Comparison of ENCODE assay signal across 29 cellular contexts in the genomic region with DNA sequence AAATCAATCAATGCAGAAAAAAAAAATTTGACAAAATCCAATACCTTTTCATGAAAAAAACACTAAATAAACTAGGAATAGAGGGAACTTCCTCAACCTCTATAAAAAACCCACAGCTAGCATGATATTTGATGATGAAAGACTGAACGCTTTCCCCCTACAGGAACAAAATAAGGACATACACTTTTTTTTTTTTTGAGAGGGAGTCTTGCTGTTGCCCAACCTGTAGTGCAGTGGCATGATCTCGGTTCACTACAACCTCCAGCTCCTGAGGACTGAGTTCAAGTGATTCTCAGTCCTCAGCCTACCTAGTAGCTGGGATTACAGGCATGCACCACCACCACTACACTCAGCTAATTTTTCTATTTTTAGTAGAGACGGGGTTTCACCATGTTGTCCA. TPM values are rescaled to one million over a fixed set of nuclear protein-coding genes. Genes with fewer than 3 reads are reported as not detected.
A peak's percentile ranks its signal among the peaks of the same experiment; 100 is the strongest.
DNase-seq lines count a peak whose midpoint lies in the region; ATAC-seq and TF ChIP-seq lines count a peak whose summit lies in the region.
"Had no signal": no experiment of that assay in that cellular context is flagged by ENCODE, and none has a peak within 500 bp of the region (broad histone marks: within the 10 kb centered on the region; RNA-seq: fewer than 3 reads in every experiment).

No MANE protein-coding gene starts in this region.

- H3K27me3 Mint-ChIP-seq in CD14-positive monocyte (ENCODE audit: low read depth in 3 of 3) = no peaks in the 10 kb centered on the region
- H3K27me3 Mint-ChIP-seq in CD8-positive, alpha-beta memory T cell = no peaks in the 10 kb centered on the region
- H3K27me3 Mint-ChIP-seq in activated T-helper 17 cell treated with anti-CD3 and anti-CD28 coated beads, Interleukin-2, amount 50 U/mL, for 72 hours = no peaks in the 10 kb centered on the region
- H3K27me3 Mint-ChIP-seq: activated CD4-positive, alpha-beta memory T cell treated with anti-CD3 and anti-CD28 coated beads, Interleukin-2, amount 10 ng/mL, durations not matched to agents 7 days and 5 days had no signal

- no peaks in the 10 kb centered on the region for H3K4me1 ChIP-seq in CD8-positive, alpha-beta memory T cell (ENCODE audit: insufficient read depth, low read length)
- H3K4me1 ChIP-seq in A673 (ENCODE audit: insufficient read depth, low read length, poor library complexity, severe bottlenecking) = no peaks in the 10 kb centered on the region
- H3K4me1 ChIP-seq: gastrocnemius medialis, SJCRH30, transverse colon had no signal

- TF ChIP-seq CTCF in CD14-positive monocyte (IDR thresholded peaks at IDR 0.05) (peak; percentile 27), A673 (conservative IDR thresholded peaks at IDR 0.05; ENCODE audit: low read depth, low read length) (no peak), WERI-Rb-1 (IDR thresholded peaks at IDR 0.05; ENCODE audit: low read depth, low read length) (no peak)

- no peak for ATAC-seq in activated T-helper 17 cell treated with anti-CD3 and anti-CD28 coated beads, Interleukin-2, amount 50 U/mL, for 72 hours (replicated peaks)
- ATAC-seq: activated T-cell treated with anti-CD3 and anti-CD28 coated beads, Interleukin-2, amount 50 U/mL, for 4 hours; esophagus mucosa; gastrocnemius medialis; GM12878; HCT116 had no signal

- H3K4me3 Mint-ChIP-seq in CD14-positive monocyte = peak overlapping the region in 1 of 2 donors; percentile 60
- no peak overlapping the region for H3K4me3 Mint-ChIP-seq in CD8-positive, alpha-beta memory T cell
- no peak overlapping the region for H3K4me3 Mint-ChIP-seq in activated T-helper 17 cell treated with anti-CD3 and anti-CD28 coated beads, Interleukin-2, amount 50 U/mL, for 72 hours
- H3K4me3 Mint-ChIP-seq: activated CD4-positive, alpha-beta memory T cell treated with anti-CD3 and anti-CD28 coated beads, Interleukin-2, amount 10 ng/mL, durations not matched to agents 7 days and 5 days; activated T-cell treated with anti-CD3 and anti-CD28 coated beads, Interleukin-2, amount 50 U/mL, for 4 hours had no signal

- no peaks in the 10 kb centered on the region for H3K27me3 ChIP-seq in CD8-positive, alpha-beta memory T cell (ENCODE audit: insufficient read depth, low read length, poor library complexity, severe bottlenecking)
- H3K27me3 ChIP-seq in A673 (replicated peaks; ENCODE audit: insufficient read depth, low read depth, low read length, poor library complexity) (no peaks in the 10 kb centered on the region), WERI-Rb-1 (ENCODE audit: insufficient read depth, low read depth, severe bottlenecking) (no peaks in the 10 kb centered on the region)
- H3K27me3 ChIP-seq: brain microvascular endothelial cell, gastrocnemius medialis, SJCRH30, stomach, transverse colon had no signal

- H3K36me3 ChIP-seq in CD8-positive, alpha-beta memory T cell (ENCODE audit: insufficient read depth, low read length) = peaks cover 15% of the 10 kb centered on the region
- H3K36me3 ChIP-seq in A673 (ENCODE audit: insufficient read depth, low read length, poor library complexity, severe bottlenecking) (peaks cover 37% of the 10 kb centered on the region), WERI-Rb-1 (peaks cover 38% of the 10 kb centered on the region)

- peaks cover 53 to 75% of the 10 kb centered on the region in 2 donors for H3K36me3 Mint-ChIP-seq in CD14-positive monocyte
- peaks cover 11 to 72% (median 22%) of the 10 kb centered on the region in 3 donors for H3K36me3 Mint-ChIP-seq in CD8-positive, alpha-beta memory T cell
- H3K36me3 Mint-ChIP-seq in activated T-helper 17 cell treated with anti-CD3 and anti-CD28 coated beads, Interleukin-2, amount 50 U/mL, for 72 hours (ENCODE audit: low read depth) = peaks cover 97% of the 10 kb centered on the region

- H3K27ac Mint-ChIP-seq in CD14-positive monocyte = peak overlapping the region; percentile 79 to 95 (median 92)
- H3K27ac Mint-ChIP-seq in CD8-positive, alpha-beta memory T cell = peak overlapping the region in 6 of 8 donors; percentile 29 to 81 (median 44)
- peak overlapping the region; percentile 14 for H3K27ac Mint-ChIP-seq in activated T-helper 17 cell treated with anti-CD3 and anti-CD28 coated beads, Interleukin-2, amount 50 U/mL, for 72 hours

- CTCF ChIA-PET in CD8-positive, alpha-beta memory T cell (lab: Charles Lee) = no interaction called here
- CTCF ChIA-PET in A673 (lab: Charles Lee) = no interaction called here

- no peak for DNase-seq in CD14-positive monocyte (ENCODE audit: low spot score)
- DNase-seq in CD8-positive, alpha-beta memory T cell = no peak
- DNase-seq in NOMO-1 treated with dmso at 0.1 percent for 144 hours (lab: John Stamatoyannopoulos, UW; ENCODE audit: unreplicated experiment) = peak; percentile 51
- DNase-seq in A673 (ENCODE audit: low spot score) = no peak
- DNase-seq in WERI-Rb-1 = no peak
- DNase-seq in SW 1271 (lab: John Stamatoyannopoulos, UW) = no peak
- DNase-seq in inferior parietal cortex (ENCODE audit: extremely low spot score) = no peak
- DNase-seq: activated CD4-positive, alpha-beta memory T cell treated with anti-CD3 and anti-CD28 coated beads, Interleukin-2, amount 10 ng/mL, durations not matched to agents 7 days and 5 days; activated CD4-positive, CD25-positive, alpha-beta regulatory T cell; activated T-cell treated with anti-CD3 and anti-CD28 coated beads, Interleukin-2, amount 50 U/mL, for 4 hours; brain microvascular endothelial cell; DMS79 treated with DMSO at 0.1 percent for 48 hours; effector CD8-positive, alpha-beta T cell; gastrocnemius medialis; hippocampal formation; KG1; lower lobe of right lung; NCI-H1048; NCI-H2029 treated with DMSO at 0.1 percent for 48 hours; NCI-H226; NCI-H774; SJCRH30; stimulated activated CD4-positive, alpha-beta T cell treated with anti-CD3 and anti-CD28 coated beads, Interleukin-4, amount 100 ng/mL, for 24 hours; stomach; transverse colon had no signal

- H3K4me1 Mint-ChIP-seq in CD14-positive monocyte = peaks cover 25% of the 10 kb centered on the region
- H3K4me1 Mint-ChIP-seq in CD8-positive, alpha-beta memory T cell = peaks cover 11 to 38% (median 35%) of the 10 kb centered on the region in 3 donors
- peaks cover 5% of the 10 kb centered on the region for H3K4me1 Mint-ChIP-seq in activated T-helper 17 cell treated with anti-CD3 and anti-CD28 coated beads, Interleukin-2, amount 50 U/mL, for 72 hours

- H3K4me3 ChIP-seq in CD8-positive, alpha-beta memory T cell (ENCODE audit: low read length) = no peak overlapping the region
- H3K4me3 ChIP-seq in A673 (ENCODE audit: low read depth, low read length, poor library complexity, severe bottlenecking) (no peak overlapping the region), WERI-Rb-1 (ENCODE audit: low read depth, low read length) (no peak overlapping the region)
- H3K4me3 ChIP-seq: gastrocnemius medialis, GM12878, lower lobe of right lung, SJCRH30, stomach, transverse colon had no signal

- intact Hi-C loops in CD14-positive monocyte (cut with micrococcal nuclease) = loop anchor here (5.0 kb wide), 1 partner anchor 37 kb away; no protein-coding TSS in a partner anchor
- intact Hi-C loops in A673 (cut with micrococcal nuclease; ENCODE audit: unreplicated experiment) = no loop called here

- POLR2A ChIA-PET in CD8-positive, alpha-beta memory T cell (lab: Charles Lee) = no interaction called here
- POLR2A ChIA-PET in A673 (lab: Charles Lee; ENCODE audit: low non-redundant PET) = no interaction called here

- no peak overlapping the region for H3K27ac ChIP-seq in CD8-positive, alpha-beta memory T cell (ENCODE audit: low read depth, low read length)
- no peak overlapping the region for H3K27ac ChIP-seq in A673 (ENCODE audit: low read depth, low read length, poor library complexity, severe bottlenecking)
- H3K27ac ChIP-seq in WERI-Rb-1 = no peak overlapping the region
- H3K27ac ChIP-seq: brain microvascular endothelial cell, gastrocnemius medialis, lower lobe of right lung, SJCRH30, stomach, transverse colon had no signal

- no TSS peak for BruUV-seq in A673 (replicated peaks; lab: Mats Ljungman, UMichigan)

- no peaks in the 10 kb centered on the region for H3K9me3 Mint-ChIP-seq in CD14-positive monocyte
- no peaks in the 10 kb centered on the region for H3K9me3 Mint-ChIP-seq in CD8-positive, alpha-beta memory T cell
- no peaks in the 10 kb centered on the region for H3K9me3 Mint-ChIP-seq in activated T-helper 17 cell treated with anti-CD3 and anti-CD28 coated beads, Interleukin-2, amount 50 U/mL, for 72 hours
- H3K9me3 Mint-ChIP-seq: activated CD4-positive, alpha-beta memory T cell treated with anti-CD3 and anti-CD28 coated beads, Interleukin-2, amount 10 ng/mL, durations not matched to agents 7 days and 5 days; activated T-cell treated with anti-CD3 and anti-CD28 coated beads, Interleukin-2, amount 50 U/mL, for 4 hours had no signal

- H3K9me3 ChIP-seq in CD8-positive, alpha-beta memory T cell (ENCODE audit: low read length) = no peaks in the 10 kb centered on the region
- H3K9me3 ChIP-seq in A673 (ENCODE audit: low read depth, low read length, poor library complexity, severe bottlenecking) = no peaks in the 10 kb centered on the region
- H3K9me3 ChIP-seq in WERI-Rb-1 (ENCODE audit: severe bottlenecking) = no peaks in the 10 kb centered on the region
- H3K9me3 ChIP-seq: gastrocnemius medialis, lower lobe of right lung, SJCRH30, stomach, transverse colon had no signal

RNA-seq across cellular contexts. Expression of a gene that starts 17.9 kb away (rescaled TPM):
- polyA plus RNA-seq in CD14-positive monocyte = 10 to 100 TPM; 55.6 to 71.0 TPM
- 10 to 100 TPM; 35.9 to 37.5 TPM for total RNA-seq in CD8-positive, alpha-beta memory T cell
- 17.0 TPM for polyA plus RNA-seq in CD8-positive, alpha-beta memory T cell
- total RNA-seq in activated T-helper 17 cell treated with anti-CD3 and anti-CD28 coated beads, Interleukin-2, amount 50 U/mL, for 72 hours = 10 to 100 TPM; 16.9 to 30.1 TPM
- 33.0 and 41.6 TPM in 2 replicates for total RNA-seq in A673 (2021)

RNA-seq across cellular contexts. Expression of a gene that starts 37.8 kb away (rescaled TPM):
- 100 to 1,000 TPM in 1 of 2 donors, 10 to 100 TPM in 1; 67.3 to 114 TPM for polyA plus RNA-seq in CD14-positive monocyte
- 100 to 1,000 TPM; 133 TPM for total RNA-seq in CD8-positive, alpha-beta memory T cell
- 148 TPM for polyA plus RNA-seq in CD8-positive, alpha-beta memory T cell
- total RNA-seq in activated T-helper 17 cell treated with anti-CD3 and anti-CD28 coated beads, Interleukin-2, amount 50 U/mL, for 72 hours = 100 to 1,000 TPM in 1 of 2 donors, 10 to 100 TPM in 1; 62.5 to 114 TPM
- 142 and 145 TPM in 2 replicates for total RNA-seq in A673 (2021)

Comparison
In these comparisons a context has a peak if more than half of its experiments do, and no peak if none do; other contexts are left out.
1. H3K27ac Mint-ChIP-seq: peak in every context shown above with its lines; median percentile 92 in CD14-positive monocyte; 44 in CD8-positive, alpha-beta memory T cell; 14 in activated T-helper 17 cell treated with anti-CD3 and anti-CD28 coated beads, Interleukin-2, amount 50 U/mL, for 72 hours.